19 cellular contexts compared by ENCODE assay signal in genomic region chr11:62604460-62605130, GRCh38. TPM values are rescaled to one million over a fixed set of nuclear protein-coding genes. Genes with fewer than 3 reads are reported as not detected.
A peak's percentile ranks its signal among the peaks of the same experiment; 100 is the strongest.
DNase-seq lines count a peak whose midpoint lies in the region; ATAC-seq and TF ChIP-seq lines count a peak whose summit lies in the region.
"Had no signal": no experiment of that assay in that cellular context is flagged by ENCODE, and none has a peak within 500 bp of the region (broad histone marks: within the 10 kb centered on the region; RNA-seq: fewer than 3 reads in every experiment).

No MANE protein-coding gene starts in this region.

- H3K4me1 Mint-ChIP-seq in IgD-negative memory B cell (peaks cover 19 to 34% (median 31%) of the 10 kb centered on the region in 3 donors), brain (peaks cover 41% of the 10 kb centered on the region), nephron (peaks cover 41% of the 10 kb centered on the region)

- H3K36me3 Mint-ChIP-seq in IgD-negative memory B cell: peaks cover 5% of the 10 kb centered on the region
- peaks cover 8% of the 10 kb centered on the region for H3K36me3 Mint-ChIP-seq in brain
- H3K36me3 Mint-ChIP-seq in nephron (ENCODE audit: low read depth): peaks cover 25% of the 10 kb centered on the region

- H3K27me3 Mint-ChIP-seq in IgD-negative memory B cell (no peaks in the 10 kb centered on the region), brain (peaks cover 27% of the 10 kb centered on the region), nephron (ENCODE audit: low read depth) (peaks cover 16% of the 10 kb centered on the region)
- H3K27me3 Mint-ChIP-seq: naive thymus-derived CD8-positive, alpha-beta T cell; stimulated activated memory B cell treated with anti-CD40 and anti-IgM and Interleukin-4, amounts not matched to agents 10 μg/mL and 1 μg/mL and 100 μg/mL, for 72 hours had no signal

- peak overlapping the region in 2 of 3 donors; percentile 54 to 57 for H3K27ac Mint-ChIP-seq in IgD-negative memory B cell
- peak overlapping the region in 2 of 5 experiments; percentile 41 to 58 for H3K27ac Mint-ChIP-seq in brain
- H3K27ac Mint-ChIP-seq in nephron: peak overlapping the region; percentile 46 to 85 (median 81)

- no peak overlapping the region for H3K4me3 ChIP-seq in breast epithelium
- H3K4me3 ChIP-seq: lower lobe of right lung had no signal

- H3K9me3 ChIP-seq in breast epithelium: no peaks in the 10 kb centered on the region
- H3K9me3 ChIP-seq: lower lobe of right lung had no signal

- no peak for ATAC-seq in left lobe of liver
- ATAC-seq: lower lobe of right lung; naive thymus-derived CD8-positive, alpha-beta T cell; stimulated activated memory B cell treated with anti-CD40 and anti-IgM and Interleukin-4, amounts not matched to agents 10 μg/mL and 1 μg/mL and 100 μg/mL, for 72 hours had no signal

- TF ChIP-seq CTCF in brain (conservative IDR thresholded peaks at IDR 0.05) (no peak), nephron (IDR thresholded peaks at IDR 0.05; ENCODE audit: unreplicated experiment in 3 of 3) (no peak), breast epithelium (IDR thresholded peaks at IDR 0.05) (no peak)

- no peak overlapping the region for H3K27ac ChIP-seq in breast epithelium
- H3K27ac ChIP-seq: 22Rv1, lower lobe of right lung had no signal

- no peaks in the 10 kb centered on the region for H3K36me3 ChIP-seq in breast epithelium

- no peak for TF ChIP-seq POLR2A in breast epithelium (IDR thresholded peaks at IDR 0.05)

- H3K4me3 Mint-ChIP-seq in IgD-negative memory B cell: peak overlapping the region in 1 of 4 donors; percentile 65
- peak overlapping the region in 4 of 5 experiments; percentile 8 to 50 (median 40) for H3K4me3 Mint-ChIP-seq in brain
- H3K4me3 Mint-ChIP-seq in nephron: peak overlapping the region; percentile 61 to 64 (median 63)
- H3K4me3 Mint-ChIP-seq: stimulated activated memory B cell treated with anti-CD40 and anti-IgM and Interleukin-4, amounts not matched to agents 10 μg/mL and 1 μg/mL and 100 μg/mL, for 72 hours had no signal

- no peaks in the 10 kb centered on the region for H3K27me3 ChIP-seq in breast epithelium

- intact Hi-C loops in breast epithelium (cut with DNase I; ENCODE audit: low total_unique reads): no loop called here

- H3K4me1 ChIP-seq in breast epithelium: peaks cover 3 to 15% of the 10 kb centered on the region in 2 donors

- DNase-seq in DMS 273 (lab: John Stamatoyannopoulos, UW; ENCODE audit: unreplicated experiment): peak; percentile 33
- DNase-seq in DMS 273 treated with DMSO at 0.1 percent for 48 hours (lab: John Stamatoyannopoulos, UW): no peak
- DNase-seq in breast epithelium (ENCODE audit: low spot score in 2 of 2): no peak
- DNase-seq in left lobe of liver (ENCODE audit: low spot score): no peak
- no peak for DNase-seq in hepatic stellate cell (ENCODE audit: low spot score)
- DNase-seq: activated CD4-positive, CD25-positive, alpha-beta regulatory T cell; foreskin melanocyte; KBM-7; lower lobe of right lung; naive thymus-derived CD8-positive, alpha-beta T cell; NCI-H2081 treated with DMSO at 0.1 percent for 48 hours; NK-92 treated with Interleukin-12 subunit alpha and Interleukin-12 subunit beta, amount 100 ng/mL, for 24 hours; T-helper 1 cell; trophoblast cell had no signal

- H3K9me3 Mint-ChIP-seq in IgD-negative memory B cell (no peaks in the 10 kb centered on the region), brain (peaks cover 0 to 3% (median 0%) of the 10 kb centered on the region in 5 experiments), nephron (no peaks in the 10 kb centered on the region)
- H3K9me3 Mint-ChIP-seq: naive thymus-derived CD8-positive, alpha-beta T cell had no signal

RNA-seq across cellular contexts. Expression of gene MTA2, which starts 2.9 kb away (rescaled TPM):
- polyA plus RNA-seq in IgD-negative memory B cell (32.9 TPM), brain (ENCODE audit: insufficient read depth, low read depth, low replicate concordance) (111 TPM)
- total RNA-seq in breast epithelium (10 to 100 TPM; 61.3 to 92.8 (median 85.5) TPM), left lobe of liver (24.4 TPM)

RNA-seq across cellular contexts. Expression of gene EML3, which starts 8.0 kb away (rescaled TPM):
- polyA plus RNA-seq in IgD-negative memory B cell (13.8 TPM), brain (ENCODE audit: insufficient read depth, low read depth, low replicate concordance) (23.3 TPM)
- total RNA-seq in breast epithelium (10 to 100 TPM; 34.7 to 58.7 (median 35.7) TPM), left lobe of liver (29.9 TPM)

RNA-seq across cellular contexts. Expression of gene ROM1, which starts 8.5 kb away (rescaled TPM):
- 0.19 TPM for polyA plus RNA-seq in IgD-negative memory B cell
- 24.3 TPM for polyA plus RNA-seq in brain (ENCODE audit: insufficient read depth, low read depth, low replicate concordance)
- total RNA-seq in breast epithelium: 10 to 100 TPM in 2 of 3 donors, 1 to 10 TPM in 1; 8.5 to 11.5 (median 11.0) TPM
- 1.1 TPM for total RNA-seq in left lobe of liver

RNA-seq across cellular contexts. Expression of gene TUT1, which starts 13.3 kb away (rescaled TPM):
- polyA plus RNA-seq in IgD-negative memory B cell (19.2 TPM), brain (ENCODE audit: insufficient read depth, low read depth, low replicate concordance) (28.4 TPM)
- total RNA-seq in breast epithelium (10 to 100 TPM in 2 of 3 donors, 1 to 10 TPM in 1; 7.7 to 12.1 (median 10.7) TPM), left lobe of liver (32.6 TPM)

RNA-seq across cellular contexts. Expression of gene B3GAT3, which starts 17.2 kb away (rescaled TPM):
- polyA plus RNA-seq in IgD-negative memory B cell (36.1 TPM), brain (ENCODE audit: insufficient read depth, low read depth, low replicate concordance) (65.0 TPM)
- total RNA-seq in breast epithelium (10 to 100 TPM; 19.0 to 38.0 (median 29.6) TPM), left lobe of liver (16.8 TPM)
